9 cellular contexts compared by ENCODE assay signal in genomic region chr2:40844353-40845277, GRCh38.
DNase-seq lines count a peak whose midpoint lies in the region; ATAC-seq lines count a peak whose summit lies in the region.
"Had no signal": no experiment of that assay in that cellular context is flagged by ENCODE, and none has a peak within 500 bp of the region (broad histone marks: within the 10 kb centered on the region; RNA-seq: fewer than 3 reads in every experiment).

No MANE protein-coding gene starts in this region.

- no peaks in the 10 kb centered on the region for H3K4me1 Mint-ChIP-seq in stimulated activated naive CD8-positive, alpha-beta T cell treated with anti-CD3 and anti-CD28 coated beads, Interleukin-15, amount 100 ng/mL, for 72 hours
- no peaks in the 10 kb centered on the region for H3K4me1 Mint-ChIP-seq in immature natural killer cell

- no peak overlapping the region for H3K27ac Mint-ChIP-seq in stimulated activated naive CD8-positive, alpha-beta T cell treated with anti-CD3 and anti-CD28 coated beads, Interleukin-15, amount 100 ng/mL, for 72 hours
- H3K27ac Mint-ChIP-seq in immature natural killer cell = no peak overlapping the region
- H3K27ac Mint-ChIP-seq: CD4-positive, alpha-beta T cell had no signal

- no peaks in the 10 kb centered on the region for H3K9me3 Mint-ChIP-seq in stimulated activated naive CD8-positive, alpha-beta T cell treated with anti-CD3 and anti-CD28 coated beads, Interleukin-15, amount 100 ng/mL, for 72 hours
- peaks cover 0 to 30% (median 3%) of the 10 kb centered on the region in 6 donors for H3K9me3 Mint-ChIP-seq in immature natural killer cell
- H3K9me3 Mint-ChIP-seq: CD4-positive, alpha-beta T cell had no signal

- H3K4me3 Mint-ChIP-seq in stimulated activated naive CD8-positive, alpha-beta T cell treated with anti-CD3 and anti-CD28 coated beads, Interleukin-15, amount 100 ng/mL, for 72 hours = no peak overlapping the region
- no peak overlapping the region for H3K4me3 Mint-ChIP-seq in immature natural killer cell
- H3K4me3 Mint-ChIP-seq: CD4-positive, alpha-beta T cell had no signal

- ATAC-seq in stimulated activated naive CD8-positive, alpha-beta T cell treated with anti-CD3 and anti-CD28 coated beads, Interleukin-15, amount 100 ng/mL, for 72 hours = peak; percentile 53
- no peak for ATAC-seq in stimulated activated naive CD8-positive, alpha-beta T cell treated with anti-CD3 and anti-CD28 coated beads, Interleukin-15, Interleukin-2, amounts not matched to agents 100 U/mL and 50 U/mL, for 24 hours
- ATAC-seq in HG02852 (IDR thresholded peaks at IDR 0.05; ENCODE audit: unreplicated experiment) = no peak

- no peak for DNase-seq in stimulated activated naive CD8-positive, alpha-beta T cell treated with anti-CD3 and anti-CD28 coated beads, Interleukin-15, amount 100 ng/mL, for 72 hours
- no peak for DNase-seq in stimulated activated naive CD8-positive, alpha-beta T cell treated with anti-CD3 and anti-CD28 coated beads, Interleukin-15, Interleukin-2, amounts not matched to agents 100 U/mL and 50 U/mL, for 24 hours
- DNase-seq in NCI-H460 (ENCODE audit: extremely low read depth, low read depth) = peak; percentile 3
- peak; percentile 25 for DNase-seq in dermis blood vessel endothelial cell
- DNase-seq in activated effector memory CD4-positive, alpha-beta T cell treated with Interleukin-2 at 50 U/mL for 16 hours = no peak
- no peak for DNase-seq in immature natural killer cell
- no peak for DNase-seq in T-helper 9 cell
- DNase-seq: CD4-positive, alpha-beta T cell had no signal

- no peaks in the 10 kb centered on the region for H3K36me3 Mint-ChIP-seq in immature natural killer cell

- no peaks in the 10 kb centered on the region for H3K27me3 Mint-ChIP-seq in stimulated activated naive CD8-positive, alpha-beta T cell treated with anti-CD3 and anti-CD28 coated beads, Interleukin-15, amount 100 ng/mL, for 72 hours
- no peaks in the 10 kb centered on the region for H3K27me3 Mint-ChIP-seq in immature natural killer cell (ENCODE audit: low read depth in 3 of 3)
- H3K27me3 Mint-ChIP-seq: CD4-positive, alpha-beta T cell had no signal

Comparison
In these comparisons a context has a peak if more than half of its experiments do, and no peak if none do; other contexts are left out.
1. DNase-seq: peak in NCI-H460 (single experiment) and dermis blood vessel endothelial cell (single experiment); none in stimulated activated naive CD8-positive, alpha-beta T cell treated with anti-CD3 and anti-CD28 coated beads, Interleukin-15, amount 100 ng/mL, for 72 hours (0 of 2), stimulated activated naive CD8-positive, alpha-beta T cell treated with anti-CD3 and anti-CD28 coated beads, Interleukin-15, Interleukin-2, amounts not matched to agents 100 U/mL and 50 U/mL, for 24 hours (single experiment), activated effector memory CD4-positive, alpha-beta T cell treated with Interleukin-2 at 50 U/mL for 16 hours (single experiment), immature natural killer cell (0 of 3) and T-helper 9 cell (single experiment).